Comparison of ENCODE assay signal across 8 cellular contexts in the genomic region with DNA sequence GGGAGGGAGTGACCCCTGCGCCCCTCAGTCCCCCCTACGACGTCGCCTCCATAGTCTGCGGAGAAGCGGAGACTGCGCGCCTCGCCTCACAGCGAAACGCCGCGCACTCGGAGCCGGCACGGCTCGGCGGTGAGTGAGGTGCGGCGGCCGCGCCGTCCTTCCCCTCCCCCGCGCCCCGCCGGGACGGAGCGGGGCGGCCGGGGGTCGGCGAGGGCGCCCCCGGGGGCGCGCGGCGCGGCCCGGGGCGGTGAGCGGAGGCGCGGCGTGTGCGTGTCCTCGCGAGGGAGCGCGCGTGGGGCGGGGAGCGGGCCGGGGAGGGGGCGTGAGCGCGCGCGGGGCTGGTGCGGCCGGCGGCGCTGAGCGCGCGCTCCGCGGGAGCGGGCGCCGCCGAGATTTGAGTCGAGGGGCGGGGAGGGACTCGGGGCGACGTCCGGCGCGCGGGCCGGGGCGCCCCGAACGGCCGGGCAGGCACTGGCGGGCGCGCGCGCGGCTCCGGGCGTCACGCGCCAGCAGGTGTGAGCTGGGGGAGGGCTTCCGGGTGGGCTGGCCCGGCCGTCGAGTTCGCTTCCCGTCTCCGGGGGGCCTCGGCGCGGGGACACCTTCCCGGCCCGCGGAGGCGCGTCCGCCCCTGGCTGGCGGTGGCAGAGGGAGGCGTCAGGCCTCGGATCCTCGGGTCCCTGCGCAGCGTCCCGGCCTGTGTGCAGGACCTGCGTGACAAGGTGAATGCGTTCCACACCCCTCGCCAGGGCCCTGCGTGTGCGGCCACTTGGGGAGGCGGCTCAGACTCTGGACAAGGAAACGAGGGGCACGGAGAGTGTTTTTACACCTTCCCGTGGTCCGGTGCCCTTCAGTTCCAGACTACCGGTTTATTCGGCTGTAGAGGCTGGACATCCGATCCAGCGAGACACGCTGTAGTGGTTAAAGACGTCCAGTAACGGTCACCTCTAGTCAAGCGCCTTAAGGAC. TPM values are rescaled to one million over a fixed set of nuclear protein-coding genes. Genes with fewer than 3 reads are reported as not detected.
A peak's percentile ranks its signal among the peaks of the same experiment; 100 is the strongest.
DNase-seq lines count a peak whose midpoint lies in the region; ATAC-seq and TF ChIP-seq lines count a peak whose summit lies in the region.

No MANE protein-coding gene starts in this region.

- WGBS in mammary epithelial cell (ENCODE audit: low coverage, missing lambda C conversion rate): 3% methylated on average over 18 of the region's 138 CpGs

- peak; percentile 4 to 10 for ATAC-seq in CD4-positive, CD25-positive, alpha-beta regulatory T cell (ENCODE audit: low read depth in 2 of 2)
- ATAC-seq in GM19438 (IDR thresholded peaks at IDR 0.05; ENCODE audit: low read depth, unreplicated experiment): peak; percentile 12

- peak overlapping the region; percentile 92 to 98 (median 97) for H3K4me3 Mint-ChIP-seq in CD4-positive, CD25-positive, alpha-beta regulatory T cell

- BruUV-seq in mammary epithelial cell (replicated peaks; lab: Mats Ljungman, UMichigan): no TSS peak

- DNase-seq in CD4-positive, CD25-positive, alpha-beta regulatory T cell: peak; percentile 74 to 83 (median 75)
- peak; percentile 32 for DNase-seq in mammary epithelial cell
- peak; percentile 47 for DNase-seq in kidney glomerular epithelial cell (lab: John Stamatoyannopoulos, UW)
- peak; percentile 55 to 68 for DNase-seq in stimulated activated CD4-positive, alpha-beta T cell treated with anti-CD3 and anti-CD28 coated beads, Interleukin-15, amount 100 ng/mL, for 48 hours (ENCODE audit: low read depth in 2 of 2)
- DNase-seq in NCI-H446 (lab: John Stamatoyannopoulos, UW): no peak

- intact Hi-C loops in mammary epithelial cell (cut with micrococcal nuclease): loop anchor here (1.0 to 10.0 kb wide), 6 partner anchors 133 to 512 kb away; partner anchors contain the start of genes ADSL and RPS19BP1

- in situ Hi-C loops in mammary epithelial cell (cut with MboI; ENCODE audit: low sequenced_read_pairs in 2 of 2): loop anchor here in 1 of 2 donors (10.0 kb wide), 1 partner anchor 300 kb away; the partner anchor contains the start of gene ADSL

- no peaks in the 10 kb centered on the region for H3K79me2 ChIP-seq in mammary epithelial cell (ENCODE audit: insufficient read depth, low read length)

- peak overlapping the region; percentile 99 to 100 (median 99) for H3K27ac Mint-ChIP-seq in CD4-positive, CD25-positive, alpha-beta regulatory T cell

- H3K27me3 Mint-ChIP-seq in CD4-positive, CD25-positive, alpha-beta regulatory T cell: peaks cover 30% of the 10 kb centered on the region

- TF ChIP-seq CTCF in VCaP (conservative IDR thresholded peaks at IDR 0.05) (no peak), mammary epithelial cell (conservative IDR thresholded peaks at IDR 0.05 in 1 of 2, IDR thresholded peaks at IDR 0.05 in 1 of 2; ENCODE audit: extremely low read depth in 1 of 2, insufficient read depth in 1 of 2, low read depth in 1 of 2, low read length in 2 of 2) (no peak)

- H3K9me3 ChIP-seq in CD4-positive, CD25-positive, alpha-beta regulatory T cell (ENCODE audit: control insufficient read depth in 2 of 2, low read length in 2 of 2): no peaks in the 10 kb centered on the region
- H3K9me3 ChIP-seq in HUES48 (ENCODE audit: control insufficient read depth, insufficient read depth, low read length): no peaks in the 10 kb centered on the region
- H3K9me3 ChIP-seq in mammary epithelial cell (replicated peaks; ENCODE audit: insufficient read depth, low read length): no peaks in the 10 kb centered on the region

- dilution Hi-C loops in mammary epithelial cell (cut with HindIII; ENCODE audit: low sequenced_read_pairs): no loop called here

- peak overlapping the region; percentile 97 for H3K27ac ChIP-seq in CD4-positive, CD25-positive, alpha-beta regulatory T cell (ENCODE audit: insufficient read depth, low read length, poor library complexity, severe bottlenecking)
- peak overlapping the region; percentile 96 for H3K27ac ChIP-seq in HUES48 (ENCODE audit: low read depth, low read length)
- H3K27ac ChIP-seq in VCaP: peak overlapping the region; percentile 94
- peak overlapping the region; percentile 36 for H3K27ac ChIP-seq in mammary epithelial cell (ENCODE audit: insufficient read depth, low read depth, low read length)

- peaks cover 11% of the 10 kb centered on the region for H3K27me3 ChIP-seq in CD4-positive, CD25-positive, alpha-beta regulatory T cell (ENCODE audit: control insufficient read depth, insufficient read depth, low read length)
- H3K27me3 ChIP-seq in HUES48 (ENCODE audit: control insufficient read depth, insufficient read depth, low read length): peaks cover 16% of the 10 kb centered on the region
- no peaks in the 10 kb centered on the region for H3K27me3 ChIP-seq in mammary epithelial cell (ENCODE audit: insufficient read depth, low read length)

- no peaks in the 10 kb centered on the region for H3K36me3 ChIP-seq in CD4-positive, CD25-positive, alpha-beta regulatory T cell (ENCODE audit: control insufficient read depth, insufficient read depth, low read length)
- H3K36me3 ChIP-seq in HUES48 (ENCODE audit: control insufficient read depth, insufficient read depth, low read length) (no peaks in the 10 kb centered on the region), mammary epithelial cell (ENCODE audit: insufficient read depth, low read length) (no peaks in the 10 kb centered on the region)

- H4K20me1 ChIP-seq in mammary epithelial cell (ENCODE audit: insufficient read depth, low read length): no peaks in the 10 kb centered on the region

- CTCF ChIA-PET in mammary epithelial cell (lab: Charles Lee; ENCODE audit: low non-redundant PET): interaction anchor here (0.6 to 0.7 kb wide), 3 partner anchors 26 to 213 kb away, joined by 3 to 28 read pairs (median 6); no protein-coding TSS in a partner anchor

- H2AFZ ChIP-seq in mammary epithelial cell (ENCODE audit: low read depth, low read length): peak overlapping the region; percentile 98

- peak overlapping the region; percentile 98 for H3K4me2 ChIP-seq in mammary epithelial cell (ENCODE audit: insufficient read depth, low read depth, low read length)

- peaks cover 13 to 53% (median 39%) of the 10 kb centered on the region in 4 donors for H3K4me1 Mint-ChIP-seq in CD4-positive, CD25-positive, alpha-beta regulatory T cell

- peak overlapping the region; percentile 83 for H3K9ac ChIP-seq in HUES48 (ENCODE audit: low read depth, low read length)
- peak overlapping the region; percentile 37 for H3K9ac ChIP-seq in mammary epithelial cell (ENCODE audit: insufficient read depth, low read length)

- H3K9me3 Mint-ChIP-seq in CD4-positive, CD25-positive, alpha-beta regulatory T cell: no peaks in the 10 kb centered on the region

- peaks cover 2% of the 10 kb centered on the region for H3K36me3 Mint-ChIP-seq in CD4-positive, CD25-positive, alpha-beta regulatory T cell

- peaks cover 41% of the 10 kb centered on the region for H3K4me1 ChIP-seq in CD4-positive, CD25-positive, alpha-beta regulatory T cell (ENCODE audit: control insufficient read depth, insufficient read depth, low read length, poor library complexity, severe bottlenecking)
- H3K4me1 ChIP-seq in HUES48 (ENCODE audit: control insufficient read depth, insufficient read depth, low read length): peaks cover 14% of the 10 kb centered on the region; the same call in 1 of the 2 replicates
- peaks cover 35% of the 10 kb centered on the region for H3K4me1 ChIP-seq in mammary epithelial cell (ENCODE audit: insufficient read depth, low read length)

- peak overlapping the region; percentile 90 for H3K4me3 ChIP-seq in CD4-positive, CD25-positive, alpha-beta regulatory T cell (ENCODE audit: low read depth, low read length)
- H3K4me3 ChIP-seq in HUES48 (ENCODE audit: low read depth, low read length) (peak overlapping the region; percentile 87), mammary epithelial cell (replicated peaks in 1 of 3; ENCODE audit: insufficient read depth in 1 of 3, low read depth in 2 of 3, low read length in 3 of 3) (peak overlapping the region; percentile 78 to 97 (median 90))

RNA-seq across cellular contexts. Expression of gene FAM83F, which starts 50.4 kb away (rescaled TPM):
- total RNA-seq in CD4-positive, CD25-positive, alpha-beta regulatory T cell: 3.2 TPM
- under 1 TPM in 3 of 4 donors, not detected in 1; 0.01 to 0.05 (median 0.03) TPM for polyA plus RNA-seq in CD4-positive, CD25-positive, alpha-beta regulatory T cell
- total RNA-seq in mammary epithelial cell: 10 to 100 TPM; 41.0 to 59.4 TPM
- polyA plus RNA-seq in mammary epithelial cell: 24.7 TPM
- 39.9 TPM for polyA minus RNA-seq in mammary epithelial cell

Comparison
In these comparisons a context has a peak if more than half of its experiments do, and no peak if none do; other contexts are left out.
1. DNase-seq: peak in CD4-positive, CD25-positive, alpha-beta regulatory T cell (3 of 3), mammary epithelial cell (single experiment), kidney glomerular epithelial cell (single experiment) and stimulated activated CD4-positive, alpha-beta T cell treated with anti-CD3 and anti-CD28 coated beads, Interleukin-15, amount 100 ng/mL, for 48 hours (2 of 2); none in NCI-H446 (0 of 2).
2. H3K27ac ChIP-seq: peak in every context shown above with its lines; median percentile 97 in CD4-positive, CD25-positive, alpha-beta regulatory T cell; 96 in HUES48; 94 in VCaP; 36 in mammary epithelial cell.
3. Peak in every context shown above with its lines, with median percentiles within 50 percentile points of each other: H3K4me3 ChIP-seq.